Comparison of ENCODE assay signal across 20 cellular contexts in genomic region chr2:32118055-32118454, GRCh38.
"Had no signal": no experiment of that assay in that cellular context is flagged by ENCODE, and none has a peak within 500 bp of the region (broad histone marks: within the 10 kb centered on the region; RNA-seq: fewer than 3 reads in every experiment).

No MANE protein-coding gene starts in this region.

- FAIRE-seq: frontal cortex, keratinocyte had no signal

- H3K4me1 Mint-ChIP-seq: immature natural killer cell; natural killer cell; stimulated activated memory B cell treated with anti-CD40 and anti-IgM and Interleukin-4, amounts not matched to agents 10 μg/mL and 1 μg/mL and 100 μg/mL, for 72 hours had no signal

- DNase-seq: dorsolateral prefrontal cortex; effector CD4-positive, alpha-beta T cell; hypothalamus; immature natural killer cell; left ventricle myocardium superior; lower lobe of right lung; natural killer cell; occipital lobe; ovary; posterior cingulate gyrus; psoas muscle; right cardiac atrium; spleen; stimulated activated CD4-positive, alpha-beta T cell treated with anti-CD3 and anti-CD28 coated beads, Interleukin-4, amount 100 ng/mL, for 4 hours; stomach; thyroid gland; trophoblast cell had no signal

- H3K27me3 Mint-ChIP-seq: stimulated activated memory B cell treated with anti-CD40 and anti-IgM and Interleukin-4, amounts not matched to agents 10 μg/mL and 1 μg/mL and 100 μg/mL, for 72 hours had no signal

- H3K4me3 Mint-ChIP-seq: immature natural killer cell; natural killer cell; stimulated activated memory B cell treated with anti-CD40 and anti-IgM and Interleukin-4, amounts not matched to agents 10 μg/mL and 1 μg/mL and 100 μg/mL, for 72 hours had no signal

- ATAC-seq: left ventricle myocardium superior; lower lobe of right lung; natural killer cell; psoas muscle; right cardiac atrium; stimulated activated memory B cell treated with anti-CD40 and anti-IgM and Interleukin-4, amounts not matched to agents 10 μg/mL and 1 μg/mL and 100 μg/mL, for 72 hours had no signal

- H3K9me3 Mint-ChIP-seq: immature natural killer cell; natural killer cell; stimulated activated memory B cell treated with anti-CD40 and anti-IgM and Interleukin-4, amounts not matched to agents 10 μg/mL and 1 μg/mL and 100 μg/mL, for 72 hours had no signal

- H3K27ac Mint-ChIP-seq: immature natural killer cell; natural killer cell; stimulated activated memory B cell treated with anti-CD40 and anti-IgM and Interleukin-4, amounts not matched to agents 10 μg/mL and 1 μg/mL and 100 μg/mL, for 72 hours had no signal
